In genomic region chr16:14331020-14331419, GRCh38 we compare ENCODE assay signal across 22 cellular contexts.
"Had no signal": no experiment of that assay in that cellular context is flagged by ENCODE, and none has a peak within 500 bp of the region (broad histone marks: within the 10 kb centered on the region; RNA-seq: fewer than 3 reads in every experiment).

No MANE protein-coding gene starts in this region.

- H3K4me3 Mint-ChIP-seq: effector memory CD8-positive, alpha-beta T cell; naive thymus-derived CD4-positive, alpha-beta T cell; neural crest cell; type B pancreatic cell had no signal

- H3K9me3 Mint-ChIP-seq: neural crest cell, type B pancreatic cell had no signal

- H3K36me3 ChIP-seq: lower lobe of right lung, ovary, thyroid gland had no signal

- H3K27me3 ChIP-seq: esophagus muscularis mucosa, gastrocnemius medialis, ovary, suprapubic skin, thyroid gland had no signal

- FAIRE-seq: keratinocyte, urothelium cell line had no signal

- H3K4me1 ChIP-seq: lower lobe of right lung had no signal

- H3K4me2 ChIP-seq: smooth muscle cell had no signal

- H3K4me1 Mint-ChIP-seq: neural crest cell had no signal

- H3K27ac ChIP-seq: epithelial cell of prostate, esophagus muscularis mucosa, left ventricle myocardium inferior, lower lobe of right lung, ovary, suprapubic skin, thyroid gland had no signal

- H3K27me3 Mint-ChIP-seq: naive thymus-derived CD4-positive, alpha-beta T cell had no signal

- H3K27ac Mint-ChIP-seq: effector memory CD8-positive, alpha-beta T cell; progenitor cell of endocrine pancreas; type B pancreatic cell had no signal

- H3K4me3 ChIP-seq: esophagus muscularis mucosa, gastrocnemius medialis, left ventricle myocardium inferior, lower lobe of right lung, ovary, smooth muscle cell, suprapubic skin, thyroid gland had no signal

- H3K9me3 ChIP-seq: esophagus muscularis mucosa, gastrocnemius medialis, left ventricle myocardium inferior, lower lobe of right lung, ovary, suprapubic skin, thyroid gland had no signal

- H3K36me3 Mint-ChIP-seq: naive thymus-derived CD4-positive, alpha-beta T cell; type B pancreatic cell had no signal

- DNase-seq: effector memory CD8-positive, alpha-beta T cell; gastrocnemius medialis; glutamatergic neuron; left cardiac atrium; left ventricle myocardium inferior; lower lobe of right lung; mesenchymal stem cell; naive thymus-derived CD4-positive, alpha-beta T cell; ovary; right cardiac atrium; stimulated activated CD4-positive, alpha-beta T cell treated with anti-CD3 and anti-CD28 coated beads, Interleukin-2, amount 100 ng/mL, for 48 hours; stimulated activated naive CD4-positive, alpha-beta T cell treated with Interleukin-2 at 50 U/mL for 16 hours; thyroid gland had no signal

- ATAC-seq: effector memory CD8-positive, alpha-beta T cell; gastrocnemius medialis; left cardiac atrium; lower lobe of right lung; naive thymus-derived CD4-positive, alpha-beta T cell; right cardiac atrium had no signal
